Comparison of ENCODE assay signal across 14 cellular contexts in the genomic region with DNA sequence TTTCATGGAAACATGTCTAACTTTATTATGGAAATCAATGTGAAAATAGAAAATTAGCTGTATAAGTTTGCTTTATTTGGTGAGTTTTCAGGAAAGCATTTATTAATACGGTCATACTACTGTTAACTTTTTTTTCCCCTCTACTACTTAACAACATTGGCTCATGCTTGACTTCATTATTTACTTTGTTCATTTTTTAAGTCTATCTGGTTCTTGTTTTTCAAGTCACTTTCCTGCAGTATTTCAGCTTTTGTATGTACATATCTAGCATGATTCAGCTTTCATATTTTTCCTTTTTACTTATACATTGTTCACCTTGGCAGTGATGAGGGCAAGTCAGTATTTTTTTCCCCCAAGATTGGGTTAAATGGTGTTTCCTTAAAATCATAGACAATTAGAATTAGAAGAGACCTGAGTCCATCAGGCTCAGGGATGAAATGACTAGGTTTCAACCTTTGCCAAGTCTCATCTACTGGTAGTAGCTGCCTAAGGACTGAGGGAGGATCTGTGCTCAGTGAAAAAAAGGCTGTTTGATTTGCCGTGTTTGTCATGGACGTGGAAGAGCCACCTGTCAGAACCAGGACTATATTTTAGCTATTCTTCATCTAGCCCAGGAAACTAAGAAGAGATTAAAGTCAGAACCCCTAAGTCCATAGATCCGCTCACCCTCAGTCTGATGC. TPM values are rescaled to one million over a fixed set of nuclear protein-coding genes. Genes with fewer than 3 reads are reported as not detected.
DNase-seq lines count a peak whose midpoint lies in the region; ATAC-seq and TF ChIP-seq lines count a peak whose summit lies in the region.
"Had no signal": no experiment of that assay in that cellular context is flagged by ENCODE, and none has a peak within 500 bp of the region (broad histone marks: within the 10 kb centered on the region; RNA-seq: fewer than 3 reads in every experiment).

No MANE protein-coding gene starts in this region.

- BruUV-seq in mammary epithelial cell (replicated peaks; lab: Mats Ljungman, UMichigan): no TSS peak

- peak overlapping the region; percentile 7 for H3K4me2 ChIP-seq in mammary epithelial cell (ENCODE audit: insufficient read depth, low read depth, low read length)

- H3K9me3 ChIP-seq in mammary epithelial cell (replicated peaks; ENCODE audit: insufficient read depth, low read length): no peaks in the 10 kb centered on the region
- H3K9me3 ChIP-seq: heart left ventricle had no signal

- intact Hi-C loops in mammary epithelial cell (cut with micrococcal nuclease): no loop called here

- peak overlapping the region; percentile 5 for H3K27ac Mint-ChIP-seq in stimulated activated naive CD8-positive, alpha-beta T cell treated with anti-CD3 and anti-CD28 coated beads, Interleukin-15, Interleukin-2, amounts not matched to agents 100 ng/mL and 50 ng/mL, for 24 hours
- no peak overlapping the region for H3K27ac Mint-ChIP-seq in stimulated activated naive CD8-positive, alpha-beta T cell treated with anti-CD3 and anti-CD28 coated beads, Interleukin-15, amount 100 ng/mL, for 72 hours
- H3K27ac Mint-ChIP-seq in mesothelial cell of epicardium: peak overlapping the region; percentile 3

- no peak overlapping the region for H3K4me3 Mint-ChIP-seq in stimulated activated naive CD8-positive, alpha-beta T cell treated with anti-CD3 and anti-CD28 coated beads, Interleukin-15, Interleukin-2, amounts not matched to agents 100 ng/mL and 50 ng/mL, for 24 hours
- H3K4me3 Mint-ChIP-seq in stimulated activated naive CD8-positive, alpha-beta T cell treated with anti-CD3 and anti-CD28 coated beads, Interleukin-15, amount 100 ng/mL, for 72 hours: no peak overlapping the region
- H3K4me3 Mint-ChIP-seq in mesothelial cell of epicardium: no peak overlapping the region

- H3K27me3 Mint-ChIP-seq in stimulated activated naive CD8-positive, alpha-beta T cell treated with anti-CD3 and anti-CD28 coated beads, Interleukin-15, Interleukin-2, amounts not matched to agents 100 ng/mL and 50 ng/mL, for 24 hours: no peaks in the 10 kb centered on the region
- H3K27me3 Mint-ChIP-seq in stimulated activated naive CD8-positive, alpha-beta T cell treated with anti-CD3 and anti-CD28 coated beads, Interleukin-15, amount 100 ng/mL, for 72 hours: no peaks in the 10 kb centered on the region
- no peaks in the 10 kb centered on the region for H3K27me3 Mint-ChIP-seq in mesothelial cell of epicardium (ENCODE audit: low read depth)

- no peak overlapping the region for H3K9ac ChIP-seq in mammary epithelial cell (ENCODE audit: insufficient read depth, low read length)

- ATAC-seq in stimulated activated naive CD8-positive, alpha-beta T cell treated with anti-CD3 and anti-CD28 coated beads, Interleukin-15, amount 100 ng/mL, for 72 hours: no peak
- ATAC-seq in GM18517 (IDR thresholded peaks at IDR 0.05; ENCODE audit: unreplicated experiment): no peak
- ATAC-seq: heart left ventricle, left lobe of liver had no signal

- CTCF ChIA-PET in mammary epithelial cell (lab: Charles Lee; ENCODE audit: low non-redundant PET): no interaction called here

- in situ Hi-C loops in mammary epithelial cell (cut with MboI; ENCODE audit: low sequenced_read_pairs in 2 of 2): no loop called here

- peaks cover 86% of the 10 kb centered on the region for H3K4me1 Mint-ChIP-seq in stimulated activated naive CD8-positive, alpha-beta T cell treated with anti-CD3 and anti-CD28 coated beads, Interleukin-15, Interleukin-2, amounts not matched to agents 100 ng/mL and 50 ng/mL, for 24 hours (ENCODE audit: low read depth)
- peaks cover 76% of the 10 kb centered on the region for H3K4me1 Mint-ChIP-seq in stimulated activated naive CD8-positive, alpha-beta T cell treated with anti-CD3 and anti-CD28 coated beads, Interleukin-15, amount 100 ng/mL, for 72 hours
- H3K4me1 Mint-ChIP-seq in mesothelial cell of epicardium: peaks cover 31% of the 10 kb centered on the region

- peaks cover 100% of the 10 kb centered on the region for H3K79me2 ChIP-seq in mammary epithelial cell (ENCODE audit: insufficient read depth, low read length)

- H3K27ac ChIP-seq in mammary epithelial cell (ENCODE audit: insufficient read depth, low read depth, low read length): peak overlapping the region; percentile 95

- H3K4me1 ChIP-seq in mammary epithelial cell (ENCODE audit: insufficient read depth, low read length): peaks cover 60% of the 10 kb centered on the region

- peaks cover 4% of the 10 kb centered on the region for H3K36me3 Mint-ChIP-seq in stimulated activated naive CD8-positive, alpha-beta T cell treated with anti-CD3 and anti-CD28 coated beads, Interleukin-15, Interleukin-2, amounts not matched to agents 100 ng/mL and 50 ng/mL, for 24 hours (ENCODE audit: low read depth)
- H3K36me3 Mint-ChIP-seq in mesothelial cell of epicardium: peaks cover 4% of the 10 kb centered on the region

- peaks cover 7% of the 10 kb centered on the region for H4K20me1 ChIP-seq in mammary epithelial cell (ENCODE audit: insufficient read depth, low read length)

- no peaks in the 10 kb centered on the region for H3K27me3 ChIP-seq in mammary epithelial cell (ENCODE audit: insufficient read depth, low read length)
- H3K27me3 ChIP-seq: heart left ventricle had no signal

- no peaks in the 10 kb centered on the region for H3K9me3 Mint-ChIP-seq in stimulated activated naive CD8-positive, alpha-beta T cell treated with anti-CD3 and anti-CD28 coated beads, Interleukin-15, Interleukin-2, amounts not matched to agents 100 ng/mL and 50 ng/mL, for 24 hours
- H3K9me3 Mint-ChIP-seq in stimulated activated naive CD8-positive, alpha-beta T cell treated with anti-CD3 and anti-CD28 coated beads, Interleukin-15, amount 100 ng/mL, for 72 hours: no peaks in the 10 kb centered on the region
- no peaks in the 10 kb centered on the region for H3K9me3 Mint-ChIP-seq in mesothelial cell of epicardium

- dilution Hi-C loops in mammary epithelial cell (cut with HindIII; ENCODE audit: low sequenced_read_pairs): no loop called here

- TF ChIP-seq CTCF in mammary epithelial cell (conservative IDR thresholded peaks at IDR 0.05 in 1 of 2, IDR thresholded peaks at IDR 0.05 in 1 of 2; ENCODE audit: extremely low read depth in 1 of 2, insufficient read depth in 1 of 2, low read depth in 1 of 2, low read length in 2 of 2) (no peak), mesothelial cell of epicardium (IDR thresholded peaks at IDR 0.05; ENCODE audit: unreplicated experiment) (no peak), GM20000 (IDR thresholded peaks at IDR 0.05; ENCODE audit: extremely low read depth, missing control alignments) (no peak)

- DNase-seq in stimulated activated naive CD8-positive, alpha-beta T cell treated with anti-CD3 and anti-CD28 coated beads, Interleukin-15, amount 100 ng/mL, for 72 hours: no peak
- no peak for DNase-seq in mammary epithelial cell
- no peak for DNase-seq in mesothelial cell of epicardium (ENCODE audit: low spot score in 2 of 2, unreplicated experiment in 2 of 2)
- DNase-seq in GM20000 (ENCODE audit: low spot score): no peak
- DNase-seq in NOMO-1 (lab: John Stamatoyannopoulos, UW; ENCODE audit: unreplicated experiment in 2 of 2): no peak
- DNase-seq in COR-L47 (lab: John Stamatoyannopoulos, UW): no peak
- DNase-seq: effector CD8-positive, alpha-beta T cell; heart left ventricle; NCI-H226; nucleus accumbens; stimulated activated CD4-positive, alpha-beta T cell treated with anti-CD3 and anti-CD28 coated beads, Interleukin-12 subunit alpha, Interleukin-12 subunit beta, amount 100 ng/mL, for 4 hours had no signal

- no peak overlapping the region for H2AFZ ChIP-seq in mammary epithelial cell (ENCODE audit: low read depth, low read length)

- 90% methylated on average over 4 of the region's 4 CpGs for WGBS in mammary epithelial cell (ENCODE audit: low coverage, missing lambda C conversion rate)

- no peaks in the 10 kb centered on the region for H3K36me3 ChIP-seq in mammary epithelial cell (ENCODE audit: insufficient read depth, low read length)
- H3K36me3 ChIP-seq: heart left ventricle had no signal

- H3K4me3 ChIP-seq in mammary epithelial cell (replicated peaks in 1 of 3; ENCODE audit: insufficient read depth in 1 of 3, low read depth in 2 of 3, low read length in 3 of 3): no peak overlapping the region
- H3K4me3 ChIP-seq: heart left ventricle had no signal

RNA-seq across cellular contexts. Expression of gene TMOD3, which starts 15.4 kb away (rescaled TPM):
- 100 to 1,000 TPM in 1 of 2 donors, 10 to 100 TPM in 1; 50.3 to 124 TPM for total RNA-seq in mammary epithelial cell
- 22.2 TPM for polyA plus RNA-seq in mammary epithelial cell
- polyA minus RNA-seq in mammary epithelial cell: 58.6 TPM
- 25.7 to 28.3 TPM (median 27.2 TPM) in 3 replicates for total RNA-seq in mesothelial cell of epicardium

Comparison
In these comparisons a context has a peak if more than half of its experiments do, and no peak if none do; other contexts are left out.
1. H3K27ac Mint-ChIP-seq: peak in stimulated activated naive CD8-positive, alpha-beta T cell treated with anti-CD3 and anti-CD28 coated beads, Interleukin-15, Interleukin-2, amounts not matched to agents 100 ng/mL and 50 ng/mL, for 24 hours (single experiment) and mesothelial cell of epicardium (single experiment); none in stimulated activated naive CD8-positive, alpha-beta T cell treated with anti-CD3 and anti-CD28 coated beads, Interleukin-15, amount 100 ng/mL, for 72 hours (0 of 2).